In the genomic region with DNA sequence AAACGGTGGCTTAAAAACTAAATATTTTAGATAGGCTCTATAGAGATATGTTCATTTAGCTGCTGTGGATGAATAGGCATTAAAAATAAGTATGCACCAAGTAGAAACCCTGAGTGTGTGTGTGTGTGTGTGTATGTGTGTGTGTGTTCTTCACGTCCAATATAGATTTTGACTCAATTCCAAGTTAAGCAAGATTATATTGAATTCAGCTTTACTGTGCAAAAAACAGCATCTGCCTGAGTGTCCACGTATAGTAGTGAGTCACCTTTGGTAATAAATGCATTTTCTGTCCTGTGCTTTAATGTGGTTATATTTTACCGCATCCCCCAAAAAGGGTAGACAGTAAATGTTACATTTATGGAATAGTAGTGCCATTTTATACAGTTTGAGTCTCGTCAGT, we compare ENCODE assay signal across 26 cellular contexts.
DNase-seq lines count a peak whose midpoint lies in the region; ATAC-seq, FAIRE-seq and TF ChIP-seq lines count a peak whose summit lies in the region.
"Had no signal": no experiment of that assay in that cellular context is flagged by ENCODE, and none has a peak within 500 bp of the region (broad histone marks: within the 10 kb centered on the region; RNA-seq: fewer than 3 reads in every experiment).

No MANE protein-coding gene starts in this region.

- TF ChIP-seq CTCF in PC-3 (conservative IDR thresholded peaks at IDR 0.05; ENCODE audit: low read depth, low read length) = no peak
- no peak for TF ChIP-seq CTCF in choroid plexus epithelial cell (conservative IDR thresholded peaks at IDR 0.05; ENCODE audit: low read depth, low read length)
- TF ChIP-seq CTCF in pancreas (IDR thresholded peaks at IDR 0.05) = no peak
- no peak for TF ChIP-seq CTCF in mesothelial cell of epicardium (IDR thresholded peaks at IDR 0.05; ENCODE audit: unreplicated experiment)

- CTCF ChIA-PET in PC-3 (lab: Charles Lee) = interaction anchor here (0.6 kb wide), 1 partner anchor 248 kb away, joined by 3 read pairs; no protein-coding TSS in a partner anchor

- H3K79me2 ChIP-seq in GM23248 (ENCODE audit: insufficient read depth) (no peaks in the 10 kb centered on the region; the same call in none of the 2 replicates), PC-3 (ENCODE audit: low read length) (no peaks in the 10 kb centered on the region)

- H3K36me3 Mint-ChIP-seq in mesothelial cell of epicardium = peaks cover 33% of the 10 kb centered on the region

- no peaks in the 10 kb centered on the region for H3K27me3 Mint-ChIP-seq in mesothelial cell of epicardium (ENCODE audit: low read depth)
- H3K27me3 Mint-ChIP-seq: activated CD4-positive, alpha-beta T cell treated with anti-CD3 and anti-CD28 coated beads for 36 hours; CD8-positive, alpha-beta memory T cell; progenitor cell of endocrine pancreas had no signal

- 77 to 80% methylated on average over 5 of the region's 5 CpGs for WGBS in GM23248 (ENCODE audit: low coverage in 1 of 2, low lambda C conversion rate in 2 of 2, missing lambda C conversion rate in 2 of 2), 2 experiments
- 36 to 41% methylated on average over 5 of the region's 5 CpGs for WGBS in pancreas, 2 donors

- DNase-seq in GM23248 (peak; percentile 26), PC-3 (peak; percentile 39), choroid plexus epithelial cell (ENCODE audit: low read depth) (peak; percentile 58), pancreas (no peak), NCI-H2107 treated with DMSO at 0.1 percent for 48 hours (lab: John Stamatoyannopoulos, UW; ENCODE audit: unreplicated experiment) (no peak), DMS114 treated with DMSO at 0.1 percent for 48 hours (lab: John Stamatoyannopoulos, UW; ENCODE audit: unreplicated experiment) (no peak), mesothelial cell of epicardium (ENCODE audit: low spot score in 2 of 2, unreplicated experiment in 2 of 2) (no peak)
- DNase-seq: activated CD4-positive, alpha-beta T cell treated with anti-CD3 and anti-CD28 coated beads for 36 hours; activated naive CD4-positive, alpha-beta T cell treated with anti-CD3 and anti-CD28 coated beads for 36 hours; activated T-cell treated with anti-CD3 and anti-CD28 coated beads, Interleukin-2, amount 50 U/mL, for 48 hours; amniotic stem cell; CD8-positive, alpha-beta memory T cell; central memory CD4-positive, alpha-beta T cell; DND-41; dorsolateral prefrontal cortex; foreskin melanocyte; left ventricle myocardium superior; NCI-H1436 treated with DMSO at 0.1 percent for 48 hours; NCI-H2171; NCI-H526 treated with DMSO at 0.1 percent for 48 hours; Right ventricle myocardium superior had no signal

- in situ Hi-C loops in GM23248 (cut with MboI) = no loop called here

- BruUV-seq in PC-3 (replicated peaks; lab: Mats Ljungman, UMichigan) = no TSS peak

- intact Hi-C loops in PC-3 (cut with micrococcal nuclease) = no loop called here
- intact Hi-C loops in pancreas (cut with DNase I) = no loop called here

- H4K20me1 ChIP-seq in GM23248 (ENCODE audit: insufficient read depth) (no peaks in the 10 kb centered on the region), PC-3 (ENCODE audit: low read length) (no peaks in the 10 kb centered on the region)

- H3K4me3 Mint-ChIP-seq in mesothelial cell of epicardium = no peak overlapping the region
- H3K4me3 Mint-ChIP-seq: activated CD4-positive, alpha-beta T cell treated with anti-CD3 and anti-CD28 coated beads for 36 hours; activated naive CD4-positive, alpha-beta T cell treated with anti-CD3 and anti-CD28 coated beads for 36 hours; CD8-positive, alpha-beta memory T cell; GM23338; neural crest cell had no signal

- H3K9me3 ChIP-seq in GM23248 (ENCODE audit: low read depth) (no peaks in the 10 kb centered on the region), PC-3 (ENCODE audit: low read length) (no peaks in the 10 kb centered on the region), pancreas (no peaks in the 10 kb centered on the region)
- H3K9me3 ChIP-seq: suprapubic skin, vagina had no signal

- peak; percentile 93 for ATAC-seq in PC-3
- ATAC-seq in pancreas = peak; percentile 57 to 83 (median 70)
- ATAC-seq: activated CD4-positive, alpha-beta T cell treated with anti-CD3 and anti-CD28 coated beads for 36 hours; GM23338 had no signal

- POLR2A ChIA-PET in PC-3 (lab: Charles Lee; ENCODE audit: unreplicated experiment) = interaction anchor here (0.6 kb wide), 2 partner anchors 8 to 10 kb away, joined by 5 read pairs; no protein-coding TSS in a partner anchor

- H3F3A ChIP-seq in GM23248 (ENCODE audit: insufficient read depth) (peaks cover 20% of the 10 kb centered on the region), PC-3 (ENCODE audit: low read length, unreplicated experiment) (no peaks in the 10 kb centered on the region)

- H3K4me1 ChIP-seq in GM23248 (ENCODE audit: insufficient read depth) (peaks cover 20% of the 10 kb centered on the region), PC-3 (ENCODE audit: insufficient read depth, low read length) (peaks cover 13% of the 10 kb centered on the region), pancreas (peaks cover 7 to 12% (median 9%) of the 10 kb centered on the region in 3 donors)
- H3K4me1 ChIP-seq: suprapubic skin, vagina had no signal

- H2AFZ ChIP-seq in GM23248 (no peak overlapping the region), PC-3 (ENCODE audit: low read length) (no peak overlapping the region)
- H2AFZ ChIP-seq: GM23338 had no signal

- no peak overlapping the region for H3K9ac ChIP-seq in GM23248
- H3K9ac ChIP-seq in PC-3 (ENCODE audit: low read length) = no peak overlapping the region

- peaks cover 1% of the 10 kb centered on the region for H3K4me1 Mint-ChIP-seq in mesothelial cell of epicardium
- H3K4me1 Mint-ChIP-seq: GM23338, neural crest cell had no signal

- no peak overlapping the region for H3K4me3 ChIP-seq in GM23248
- no peak overlapping the region for H3K4me3 ChIP-seq in PC-3 (ENCODE audit: low read length)
- no peak overlapping the region for H3K4me3 ChIP-seq in choroid plexus epithelial cell (ENCODE audit: low read depth, low read length)
- H3K4me3 ChIP-seq in pancreas = no peak overlapping the region
- H3K4me3 ChIP-seq: dorsolateral prefrontal cortex, GM23338, suprapubic skin, vagina had no signal

- FAIRE-seq in pancreas (lab: Jason Lieb, UNC) = no peak

- H3K27me3 ChIP-seq in GM23248 (replicated peaks; ENCODE audit: insufficient read depth) = no peaks in the 10 kb centered on the region
- H3K27me3 ChIP-seq in PC-3 (ENCODE audit: low read length) = no peaks in the 10 kb centered on the region
- no peaks in the 10 kb centered on the region for H3K27me3 ChIP-seq in pancreas
- H3K27me3 ChIP-seq: dorsolateral prefrontal cortex, suprapubic skin, vagina had no signal

- peaks cover 4% of the 10 kb centered on the region for H3K9me3 Mint-ChIP-seq in mesothelial cell of epicardium
- H3K9me3 Mint-ChIP-seq: activated naive CD4-positive, alpha-beta T cell treated with anti-CD3 and anti-CD28 coated beads for 36 hours; CD8-positive, alpha-beta memory T cell; GM23338 had no signal

- H3K27ac ChIP-seq in GM23248 (peak overlapping the region; percentile 14), PC-3 (ENCODE audit: low read length) (no peak overlapping the region), pancreas (no peak overlapping the region)
- H3K27ac ChIP-seq: dorsolateral prefrontal cortex, suprapubic skin, vagina had no signal

- H3K27ac Mint-ChIP-seq in mesothelial cell of epicardium = no peak overlapping the region
- H3K27ac Mint-ChIP-seq: activated CD4-positive, alpha-beta T cell treated with anti-CD3 and anti-CD28 coated beads for 36 hours; activated naive CD4-positive, alpha-beta T cell treated with anti-CD3 and anti-CD28 coated beads for 36 hours; GM23338 had no signal

- no peak overlapping the region for H3K4me2 ChIP-seq in GM23248 (ENCODE audit: unreplicated experiment)
- H3K4me2 ChIP-seq in PC-3 (ENCODE audit: low read length) = no peak overlapping the region
- H3K4me2 ChIP-seq: GM23338 had no signal

- H3K36me3 ChIP-seq in GM23248 (ENCODE audit: low read depth) = peaks cover 21% of the 10 kb centered on the region; the same call in 1 of the 2 replicates
- peaks cover 6% of the 10 kb centered on the region; the same call in 1 of the 2 replicates for H3K36me3 ChIP-seq in PC-3 (ENCODE audit: low read depth, low read length)
- H3K36me3 ChIP-seq in pancreas = peaks cover 0 to 7% (median 0%) of the 10 kb centered on the region in 3 donors

- H3K9me2 ChIP-seq in GM23248 (ENCODE audit: insufficient read depth) = no peaks in the 10 kb centered on the region
- H3K9me2 ChIP-seq in PC-3 (replicated peaks; ENCODE audit: low read length) = no peaks in the 10 kb centered on the region

Comparison
In these comparisons a context has a peak if more than half of its experiments do, and no peak if none do; other contexts are left out.
1. DNase-seq: peak in GM23248 (single experiment), PC-3 (single experiment) and choroid plexus epithelial cell (single experiment); none in pancreas (0 of 6), NCI-H2107 treated with DMSO at 0.1 percent for 48 hours (single experiment), DMS114 treated with DMSO at 0.1 percent for 48 hours (single experiment) and mesothelial cell of epicardium (0 of 2).